1 cellular context compared by ENCODE assay signal in the genomic region with DNA sequence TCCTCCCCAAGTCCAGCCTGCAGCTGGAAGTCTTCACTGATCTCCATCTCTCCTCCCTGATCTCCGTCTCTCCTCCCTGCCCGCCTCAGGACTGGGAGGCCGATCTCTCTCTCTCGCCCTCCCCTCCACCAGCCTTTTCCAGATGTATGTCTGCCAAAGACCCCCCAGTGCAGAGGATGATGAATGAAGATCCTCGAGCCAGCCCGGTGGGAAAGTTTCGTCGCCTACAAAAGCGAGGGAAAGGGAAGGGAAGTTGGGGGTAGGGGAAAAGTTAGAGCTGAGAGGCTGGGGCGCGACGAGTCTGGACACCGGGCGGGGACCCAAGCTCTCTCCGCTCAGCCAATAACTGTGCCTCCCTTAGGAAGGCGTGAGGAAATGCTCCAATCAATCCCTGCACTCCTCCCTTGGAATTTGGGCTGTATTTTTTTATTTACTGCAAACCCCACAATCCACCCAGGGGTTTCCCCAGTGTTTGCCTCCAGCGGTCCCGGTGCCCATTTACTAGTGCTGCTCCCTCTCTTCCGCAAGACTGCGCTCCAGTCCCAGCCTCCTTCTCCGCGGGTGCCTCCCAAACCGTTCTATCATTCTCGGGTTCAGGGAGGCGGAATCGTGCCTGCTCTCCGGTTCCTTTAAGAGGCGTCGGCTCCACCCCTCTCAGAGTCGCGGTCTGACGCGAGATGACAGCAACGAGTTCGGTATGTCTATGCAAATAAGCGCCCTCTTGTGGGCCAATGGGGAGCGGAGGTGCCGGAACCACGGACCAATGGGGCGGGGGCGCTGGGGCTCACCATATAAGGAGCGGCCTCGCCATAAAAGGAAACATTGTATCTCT.
A peak's percentile ranks its signal among the peaks of the same experiment; 100 is the strongest.
TF ChIP-seq lines count a peak whose summit lies in the region.

SRF (plus strand) TSS at position 818 of the 832 bp plus-strand sequence. CDS start 388 bp downstream, outside the sequence.

TF ChIP-seq in GM12878, 131 proteins besides CTCF, POLR2A, EP300 and RAD21 (continued from another document):
- TF ChIP-seq ZBTB4 (CRISPR knock-in tag; IDR thresholded peaks at IDR 0.05): no peak
- no peak for TF ChIP-seq ZNF622 (IDR thresholded peaks at IDR 0.05)
- TF ChIP-seq SMAD1 (IDR thresholded peaks at IDR 0.05; ENCODE audit: low read depth, partially characterized antibody): no peak
- TF ChIP-seq BRCA1 (IDR thresholded peaks at IDR 0.05; ENCODE audit: low read depth, low read length): no peak
- TF ChIP-seq, protein P1, sequence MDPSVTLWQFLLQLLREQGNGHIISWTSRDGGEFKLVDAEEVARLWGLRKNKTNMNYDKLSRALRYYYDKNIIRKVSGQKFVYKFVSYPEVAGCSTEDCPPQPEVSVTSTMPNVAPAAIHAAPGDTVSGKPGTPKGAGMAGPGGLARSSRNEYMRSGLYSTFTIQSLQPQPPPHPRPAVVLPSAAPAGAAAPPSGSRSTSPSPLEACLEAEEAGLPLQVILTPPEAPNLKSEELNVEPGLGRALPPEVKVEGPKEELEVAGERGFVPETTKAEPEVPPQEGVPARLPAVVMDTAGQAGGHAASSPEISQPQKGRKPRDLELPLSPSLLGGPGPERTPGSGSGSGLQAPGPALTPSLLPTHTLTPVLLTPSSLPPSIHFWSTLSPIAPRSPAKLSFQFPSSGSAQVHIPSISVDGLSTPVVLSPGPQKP (IDR thresholded peaks at IDR 0.05; ENCODE audit: low read depth, low read length): peak; percentile 95
- peak; percentile 93 to 98 for TF ChIP-seq SRF (IDR thresholded peaks at IDR 0.05; ENCODE audit: low read depth in 2 of 2, low read length in 2 of 2)
- TF ChIP-seq, protein P2, sequence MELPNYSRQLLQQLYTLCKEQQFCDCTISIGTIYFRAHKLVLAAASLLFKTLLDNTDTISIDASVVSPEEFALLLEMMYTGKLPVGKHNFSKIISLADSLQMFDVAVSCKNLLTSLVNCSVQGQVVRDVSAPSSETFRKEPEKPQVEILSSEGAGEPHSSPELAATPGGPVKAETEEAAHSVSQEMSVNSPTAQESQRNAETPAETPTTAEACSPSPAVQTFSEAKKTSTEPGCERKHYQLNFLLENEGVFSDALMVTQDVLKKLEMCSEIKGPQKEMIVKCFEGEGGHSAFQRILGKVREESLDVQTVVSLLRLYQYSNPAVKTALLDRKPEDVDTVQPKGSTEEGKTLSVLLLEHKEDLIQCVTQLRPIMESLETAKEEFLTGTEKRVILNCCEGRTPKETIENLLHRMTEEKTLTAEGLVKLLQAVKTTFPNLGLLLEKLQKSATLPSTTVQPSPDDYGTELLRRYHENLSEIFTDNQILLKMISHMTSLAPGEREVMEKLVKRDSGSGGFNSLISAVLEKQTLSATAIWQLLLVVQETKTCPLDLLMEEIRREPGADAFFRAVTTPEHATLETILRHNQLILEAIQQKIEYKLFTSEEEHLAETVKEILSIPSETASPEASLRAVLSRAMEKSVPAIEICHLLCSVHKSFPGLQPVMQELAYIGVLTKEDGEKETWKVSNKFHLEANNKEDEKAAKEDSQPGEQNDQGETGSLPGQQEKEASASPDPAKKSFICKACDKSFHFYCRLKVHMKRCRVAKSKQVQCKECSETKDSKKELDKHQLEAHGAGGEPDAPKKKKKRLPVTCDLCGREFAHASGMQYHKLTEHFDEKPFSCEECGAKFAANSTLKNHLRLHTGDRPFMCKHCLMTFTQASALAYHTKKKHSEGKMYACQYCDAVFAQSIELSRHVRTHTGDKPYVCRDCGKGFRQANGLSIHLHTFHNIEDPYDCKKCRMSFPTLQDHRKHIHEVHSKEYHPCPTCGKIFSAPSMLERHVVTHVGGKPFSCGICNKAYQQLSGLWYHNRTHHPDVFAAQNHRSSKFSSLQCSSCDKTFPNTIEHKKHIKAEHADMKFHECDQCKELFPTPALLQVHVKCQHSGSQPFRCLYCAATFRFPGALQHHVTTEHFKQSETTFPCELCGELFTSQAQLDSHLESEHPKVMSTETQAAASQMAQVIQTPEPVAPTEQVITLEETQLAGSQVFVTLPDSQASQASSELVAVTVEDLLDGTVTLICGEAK (IDR thresholded peaks at IDR 0.05; ENCODE audit: borderline replicate concordance): peak; percentile 29; the same call in 1 of the 2 replicates
- TF ChIP-seq ESRRA (IDR thresholded peaks at IDR 0.05; ENCODE audit: low read length): no peak
- no peak for TF ChIP-seq KDM1A (IDR thresholded peaks at IDR 0.05; ENCODE audit: borderline replicate concordance)
- TF ChIP-seq HSF1 (IDR thresholded peaks at IDR 0.05; ENCODE audit: low read depth, low read length): no peak
- 0 out of 2 replicates have a peak, but pooled peaks have one; percentile 14 for TF ChIP-seq MTA2 (IDR thresholded peaks at IDR 0.05; ENCODE audit: low read depth)
- TF ChIP-seq BMI1 (IDR thresholded peaks at IDR 0.05; ENCODE audit: borderline replicate concordance): no peak
- TF ChIP-seq FOS (IDR thresholded peaks at IDR 0.05; ENCODE audit: borderline replicate concordance, extremely low read depth, insufficient read length): peak; percentile 38
- 0 out of 2 replicates have a peak, but pooled peaks have one; percentile 6 for TF ChIP-seq PAX5 (IDR thresholded peaks at IDR 0.05; ENCODE audit: borderline replicate concordance, low read depth, low read length)
- TF ChIP-seq E4F1 (IDR thresholded peaks at IDR 0.05; ENCODE audit: borderline replicate concordance, partially characterized antibody): peak; percentile 32
- TF ChIP-seq MEF2B (IDR thresholded peaks at IDR 0.05; ENCODE audit: partially characterized antibody, poor library complexity, severe bottlenecking): no peak
- no peak for TF ChIP-seq HDAC2 (IDR thresholded peaks at IDR 0.05)
- TF ChIP-seq CHD2 (IDR thresholded peaks at IDR 0.05; ENCODE audit: borderline replicate concordance, low read depth, low read length): peak; percentile 80; the same call in 1 of the 2 replicates
- TF ChIP-seq, protein P3, sequence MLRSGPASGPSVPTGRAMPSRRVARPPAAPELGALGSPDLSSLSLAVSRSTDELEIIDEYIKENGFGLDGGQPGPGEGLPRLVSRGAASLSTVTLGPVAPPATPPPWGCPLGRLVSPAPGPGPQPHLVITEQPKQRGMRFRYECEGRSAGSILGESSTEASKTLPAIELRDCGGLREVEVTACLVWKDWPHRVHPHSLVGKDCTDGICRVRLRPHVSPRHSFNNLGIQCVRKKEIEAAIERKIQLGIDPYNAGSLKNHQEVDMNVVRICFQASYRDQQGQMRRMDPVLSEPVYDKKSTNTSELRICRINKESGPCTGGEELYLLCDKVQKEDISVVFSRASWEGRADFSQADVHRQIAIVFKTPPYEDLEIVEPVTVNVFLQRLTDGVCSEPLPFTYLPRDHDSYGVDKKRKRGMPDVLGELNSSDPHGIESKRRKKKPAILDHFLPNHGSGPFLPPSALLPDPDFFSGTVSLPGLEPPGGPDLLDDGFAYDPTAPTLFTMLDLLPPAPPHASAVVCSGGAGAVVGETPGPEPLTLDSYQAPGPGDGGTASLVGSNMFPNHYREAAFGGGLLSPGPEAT (IDR thresholded peaks at IDR 0.05; ENCODE audit: low read depth): peak; percentile 71
- TF ChIP-seq TBL1XR1 (IDR thresholded peaks at IDR 0.05; ENCODE audit: low read depth, low read length): no peak
- no peak for TF ChIP-seq SPI1 (IDR thresholded peaks at IDR 0.05; ENCODE audit: borderline replicate concordance, insufficient read depth, low read depth, low read length)
- TF ChIP-seq, protein P4, sequence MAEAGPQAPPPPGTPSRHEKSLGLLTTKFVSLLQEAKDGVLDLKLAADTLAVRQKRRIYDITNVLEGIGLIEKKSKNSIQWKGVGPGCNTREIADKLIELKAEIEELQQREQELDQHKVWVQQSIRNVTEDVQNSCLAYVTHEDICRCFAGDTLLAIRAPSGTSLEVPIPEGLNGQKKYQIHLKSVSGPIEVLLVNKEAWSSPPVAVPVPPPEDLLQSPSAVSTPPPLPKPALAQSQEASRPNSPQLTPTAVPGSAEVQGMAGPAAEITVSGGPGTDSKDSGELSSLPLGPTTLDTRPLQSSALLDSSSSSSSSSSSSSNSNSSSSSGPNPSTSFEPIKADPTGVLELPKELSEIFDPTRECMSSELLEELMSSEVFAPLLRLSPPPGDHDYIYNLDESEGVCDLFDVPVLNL (IDR thresholded peaks at IDR 0.05; ENCODE audit: low read depth, low read length): no peak
- peak; percentile 91; the same call in 2 of the 3 replicates for TF ChIP-seq POU2F2 (IDR thresholded peaks at IDR 0.05; ENCODE audit: borderline replicate concordance, low read depth, low read length)
- peak; percentile 65 for TF ChIP-seq SP1 (IDR thresholded peaks at IDR 0.05; ENCODE audit: low read depth, low read length)
- TF ChIP-seq MXI1 (IDR thresholded peaks at IDR 0.05; ENCODE audit: low read depth, low read length): no peak
